ENCODE assay signal across 11 cellular contexts in the genomic region with DNA sequence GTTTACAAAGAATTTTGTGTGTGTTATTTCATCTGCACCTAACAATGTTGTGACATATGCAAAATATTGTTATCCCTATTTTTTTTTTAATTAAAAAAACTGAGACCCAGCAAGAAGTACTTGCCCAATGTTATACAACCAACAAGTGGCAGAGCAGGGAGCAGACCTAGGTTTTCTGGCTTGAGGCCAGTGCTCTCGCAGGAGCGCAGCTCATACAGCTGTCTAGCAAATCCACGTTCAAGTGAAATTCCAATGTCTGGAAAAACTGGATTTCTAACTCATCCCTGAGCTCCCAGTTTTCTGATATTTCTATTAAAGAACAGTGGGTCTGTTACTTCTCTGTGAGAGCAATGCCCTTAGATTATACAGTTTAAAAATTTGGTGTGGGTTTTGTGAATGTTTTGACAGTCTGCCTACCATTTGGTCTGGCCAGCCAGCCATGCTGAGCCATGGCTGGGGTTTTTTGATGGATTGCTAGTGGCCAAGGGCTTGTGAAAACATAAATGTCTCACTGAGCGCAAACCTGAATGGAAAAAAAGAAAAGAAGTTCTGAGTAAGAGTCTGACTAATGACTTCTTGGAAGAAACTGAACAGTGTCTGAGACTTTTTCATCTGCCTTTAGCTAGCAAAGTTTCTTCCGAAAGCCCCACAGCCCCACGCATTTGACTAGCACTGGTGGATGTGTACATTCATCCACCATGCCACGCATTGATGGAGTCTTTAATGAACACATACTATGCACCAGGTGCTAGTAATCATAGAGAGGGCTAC. TPM values are rescaled to one million over a fixed set of nuclear protein-coding genes. Genes with fewer than 3 reads are reported as not detected.
DNase-seq lines count a peak whose midpoint lies in the region; TF ChIP-seq lines count a peak whose summit lies in the region.
"Had no signal": no experiment of that assay in that cellular context is flagged by ENCODE, and none has a peak within 500 bp of the region (broad histone marks: within the 10 kb centered on the region; RNA-seq: fewer than 3 reads in every experiment).

No MANE protein-coding gene starts in this region.

- H3K9ac ChIP-seq in smooth muscle cell (ENCODE audit: low read depth), result no peak overlapping the region

- H3K79me2 ChIP-seq in smooth muscle cell (ENCODE audit: low read depth), result no peaks in the 10 kb centered on the region

- intact Hi-C loops in activated naive CD4-positive, alpha-beta T cell treated with anti-CD3 and anti-CD28 coated beads for 36 hours (cut with micrococcal nuclease), result loop anchor here (1.0 to 2.0 kb wide), 2 partner anchors 40 to 141 kb away; no protein-coding TSS in a partner anchor

- DNase-seq in activated naive CD4-positive, alpha-beta T cell treated with anti-CD3 and anti-CD28 coated beads for 36 hours, result peak; percentile 41
- DNase-seq in activated naive CD4-positive, alpha-beta T cell (lab: John Stamatoyannopoulos, UW), result no peak
- DNase-seq in OCI-M1 (lab: John Stamatoyannopoulos, UW) (peak; percentile 63), chondrocyte (ENCODE audit: low spot score) (no peak), smooth muscle cell (lab: John Stamatoyannopoulos, UW; ENCODE audit: unreplicated experiment) (no peak), NCI-H187 (lab: John Stamatoyannopoulos, UW) (no peak), NCI-H526 treated with DMSO at 0.1 percent for 48 hours (lab: John Stamatoyannopoulos, UW) (no peak), NCI-H226 (no peak)
- DNase-seq: substantia nigra had no signal

- H3K9me3 Mint-ChIP-seq in activated naive CD4-positive, alpha-beta T cell treated with anti-CD3 and anti-CD28 coated beads for 36 hours, result peaks cover 14% of the 10 kb centered on the region
- H3K9me3 Mint-ChIP-seq in chondrocyte (ENCODE audit: low read depth), result peaks cover 19% of the 10 kb centered on the region

- peaks cover 9% of the 10 kb centered on the region for H3K9me3 ChIP-seq in smooth muscle cell (replicated peaks; ENCODE audit: low read depth)

- 54% methylated on average over 7 of the region's 7 CpGs for WGBS in smooth muscle cell (ENCODE audit: low lambda C conversion rate)

- peak overlapping the region; percentile 73 for H3K27ac ChIP-seq in smooth muscle cell (ENCODE audit: low read depth)

- no peak overlapping the region for H3K27ac Mint-ChIP-seq in activated naive CD4-positive, alpha-beta T cell treated with anti-CD3 and anti-CD28 coated beads for 36 hours
- H3K27ac Mint-ChIP-seq in chondrocyte (ENCODE audit: unreplicated experiment), result peak overlapping the region; percentile 94

- no peaks in the 10 kb centered on the region for H4K20me1 ChIP-seq in smooth muscle cell (ENCODE audit: low read depth)

- H3K4me3 Mint-ChIP-seq in activated naive CD4-positive, alpha-beta T cell treated with anti-CD3 and anti-CD28 coated beads for 36 hours, result no peak overlapping the region
- H3K4me3 Mint-ChIP-seq in chondrocyte (ENCODE audit: unreplicated experiment), result no peak overlapping the region

- TF ChIP-seq CTCF in chondrocyte (IDR thresholded peaks at IDR 0.05) (no peak), smooth muscle cell (IDR thresholded peaks at IDR 0.05; ENCODE audit: borderline replicate concordance, insufficient read depth, poor library complexity, severe bottlenecking) (no peak)

- H3K36me3 Mint-ChIP-seq in activated naive CD4-positive, alpha-beta T cell treated with anti-CD3 and anti-CD28 coated beads for 36 hours (ENCODE audit: low read depth), result no peaks in the 10 kb centered on the region
- H3K36me3 Mint-ChIP-seq in chondrocyte (ENCODE audit: low read depth), result peaks cover 9% of the 10 kb centered on the region

- no peaks in the 10 kb centered on the region for H3F3A ChIP-seq in smooth muscle cell (ENCODE audit: low read depth)

- H3K36me3 ChIP-seq in smooth muscle cell (ENCODE audit: low read depth), result no peaks in the 10 kb centered on the region

- no peak overlapping the region for H3K4me3 ChIP-seq in smooth muscle cell
- H3K4me3 ChIP-seq: GM12878 had no signal

- no peaks in the 10 kb centered on the region for H3K4me1 ChIP-seq in smooth muscle cell (ENCODE audit: low read depth)

- peaks cover 12% of the 10 kb centered on the region for H3K4me1 Mint-ChIP-seq in activated naive CD4-positive, alpha-beta T cell treated with anti-CD3 and anti-CD28 coated beads for 36 hours (ENCODE audit: low read depth)
- peaks cover 37% of the 10 kb centered on the region for H3K4me1 Mint-ChIP-seq in chondrocyte (ENCODE audit: low read depth)

- no peaks in the 10 kb centered on the region for H3K27me3 Mint-ChIP-seq in activated naive CD4-positive, alpha-beta T cell treated with anti-CD3 and anti-CD28 coated beads for 36 hours (ENCODE audit: low read depth)
- H3K27me3 Mint-ChIP-seq in chondrocyte (ENCODE audit: low read depth), result no peaks in the 10 kb centered on the region

- H3K27me3 ChIP-seq in smooth muscle cell (ENCODE audit: low read depth), result no peaks in the 10 kb centered on the region

- CTCF ChIA-PET in activated naive CD4-positive, alpha-beta T cell treated with anti-CD3 and anti-CD28 coated beads for 36 hours (lab: Charles Lee), result interaction anchor here (1.1 to 1.2 kb wide), 2 partner anchors 36 to 57 kb away, joined by 3 to 4 read pairs; no protein-coding TSS in a partner anchor

- H3K4me2 ChIP-seq in smooth muscle cell, result peak overlapping the region; percentile 19

- H2AFZ ChIP-seq in smooth muscle cell (ENCODE audit: low read depth), result no peak overlapping the region

RNA-seq across cellular contexts. Expression of a gene that starts 15.4 kb away (rescaled TPM):
- 1 to 10 TPM; 7.5 to 8.2 TPM for total RNA-seq in activated naive CD4-positive, alpha-beta T cell treated with anti-CD3 and anti-CD28 coated beads for 36 hours
- total RNA-seq in chondrocyte (not detected in 3 replicates), smooth muscle cell (not detected in 2 replicates)
- polyA plus RNA-seq in smooth muscle cell, result not detected in 2 replicates
- polyA plus RNA-seq: neural cell had no signal

RNA-seq across cellular contexts. Expression of a gene that starts 54.3 kb away (rescaled TPM):
- not detected for total RNA-seq in activated naive CD4-positive, alpha-beta T cell treated with anti-CD3 and anti-CD28 coated beads for 36 hours
- total RNA-seq in chondrocyte, result 7.7 to 9.2 TPM (median 8.7 TPM) in 3 replicates
- total RNA-seq in smooth muscle cell, result 5.5 and 6.3 TPM in 2 replicates
- polyA plus RNA-seq in smooth muscle cell, result 10.1 and 12.0 TPM in 2 replicates
- total RNA-seq: GM12878 had no signal

Comparison
In these comparisons a context has a peak if more than half of its experiments do, and no peak if none do; other contexts are left out.
1. DNase-seq: peak in activated naive CD4-positive, alpha-beta T cell treated with anti-CD3 and anti-CD28 coated beads for 36 hours (single experiment) and OCI-M1 (single experiment); none in activated naive CD4-positive, alpha-beta T cell (0 of 4), chondrocyte (single experiment), smooth muscle cell (single experiment), NCI-H187 (0 of 2), NCI-H526 treated with DMSO at 0.1 percent for 48 hours (single experiment) and NCI-H226 (single experiment).